Comparison of ENCODE assay signal across 11 cellular contexts in the genomic region with DNA sequence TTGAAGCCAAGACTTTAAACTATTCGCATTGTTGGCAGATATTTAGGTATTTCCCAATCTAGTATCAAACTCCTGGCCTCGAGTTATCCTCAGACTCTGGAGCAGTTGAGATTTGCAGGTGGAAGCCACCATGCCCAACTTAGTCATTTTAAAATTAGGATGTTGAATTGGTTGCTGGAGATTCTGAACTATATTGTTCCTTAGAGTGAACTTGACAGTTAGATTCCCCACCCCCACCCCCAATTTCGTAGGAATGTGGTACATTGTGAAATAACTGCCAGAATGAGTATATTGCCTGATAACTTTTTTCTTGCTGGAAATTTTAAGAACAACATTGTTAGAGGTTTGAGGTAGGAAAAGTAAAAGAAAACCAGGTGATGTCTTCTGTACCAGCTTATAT. TPM values are rescaled to one million over a fixed set of nuclear protein-coding genes. Genes with fewer than 3 reads are reported as not detected.
DNase-seq lines count a peak whose midpoint lies in the region; ATAC-seq and TF ChIP-seq lines count a peak whose summit lies in the region.
"Had no signal": no experiment of that assay in that cellular context is flagged by ENCODE, and none has a peak within 500 bp of the region (broad histone marks: within the 10 kb centered on the region; RNA-seq: fewer than 3 reads in every experiment).

No MANE protein-coding gene starts in this region.

- intact Hi-C loops in natural killer cell (cut with micrococcal nuclease) (no loop called here), left ventricle myocardium inferior (cut with micrococcal nuclease) (no loop called here)

- H3K4me3 Mint-ChIP-seq in natural killer cell, result peak overlapping the region; percentile 45
- H3K4me3 Mint-ChIP-seq in effector memory CD8-positive, alpha-beta T cell, result no peak overlapping the region

- TF ChIP-seq CTCF in astrocyte of the cerebellum (IDR thresholded peaks at IDR 0.05; ENCODE audit: low read depth, low read length, missing control alignments) (no peak), natural killer cell (IDR thresholded peaks at IDR 0.05) (no peak), left ventricle myocardium inferior (IDR thresholded peaks at IDR 0.05; ENCODE audit: borderline replicate concordance) (no peak)

- in situ Hi-C loops in KBM-7 (cut with MboI; ENCODE audit: low pct_unique_long_range_greater_than_20kb, low sequenced_read_pairs), result no loop called here
- in situ Hi-C loops in astrocyte of the cerebellum (cut with HindIII; ENCODE audit: low sequenced_read_pairs), result no loop called here

- no peaks in the 10 kb centered on the region for H3K36me3 Mint-ChIP-seq in natural killer cell
- H3K36me3 Mint-ChIP-seq in effector memory CD8-positive, alpha-beta T cell (ENCODE audit: insufficient read depth), result peaks cover 23% of the 10 kb centered on the region

- H3K4me1 ChIP-seq in left ventricle myocardium inferior, result peaks cover 43% of the 10 kb centered on the region

- H3K9me3 ChIP-seq in left ventricle myocardium inferior (replicated peaks), result no peaks in the 10 kb centered on the region

- no peak overlapping the region for H3K27ac ChIP-seq in left ventricle myocardium inferior (replicated peaks)

- H3K9me3 Mint-ChIP-seq in natural killer cell, result no peaks in the 10 kb centered on the region
- H3K9me3 Mint-ChIP-seq in effector memory CD8-positive, alpha-beta T cell, result no peaks in the 10 kb centered on the region

- DNase-seq in EH (ENCODE audit: low read depth) (peak; percentile 54), KBM-7 (peak; percentile 39), astrocyte of the cerebellum (ENCODE audit: low read depth) (no peak), natural killer cell (no peak), foreskin melanocyte (no peak), left ventricle myocardium inferior (no peak)
- no peak for DNase-seq in effector memory CD8-positive, alpha-beta T cell
- DNase-seq: midbrain; NCI-H2107; stimulated activated CD4-positive, alpha-beta T cell treated with anti-CD3 and anti-CD28 coated beads, Interleukin-4, amount 100 ng/mL, for 1 hour had no signal

- peaks cover 10 to 11% of the 10 kb centered on the region in 2 donors for H3K4me1 Mint-ChIP-seq in natural killer cell
- peaks cover 14 to 16% of the 10 kb centered on the region in 2 donors for H3K4me1 Mint-ChIP-seq in effector memory CD8-positive, alpha-beta T cell (ENCODE audit: low read depth in 2 of 2)

- peak overlapping the region; percentile 73 for H3K4me3 ChIP-seq in astrocyte of the cerebellum (ENCODE audit: low read depth, low read length)
- H3K4me3 ChIP-seq in left ventricle myocardium inferior, result no peak overlapping the region

- no peaks in the 10 kb centered on the region for H3K36me3 ChIP-seq in left ventricle myocardium inferior

- H3K27me3 Mint-ChIP-seq in natural killer cell (ENCODE audit: low read depth in 2 of 2), result peaks cover 0 to 4% of the 10 kb centered on the region in 2 donors
- no peaks in the 10 kb centered on the region for H3K27me3 Mint-ChIP-seq in effector memory CD8-positive, alpha-beta T cell

- no peak for ATAC-seq in natural killer cell
- no peak for ATAC-seq in HG03565 (IDR thresholded peaks at IDR 0.05; ENCODE audit: unreplicated experiment)
- no peak for ATAC-seq in effector memory CD8-positive, alpha-beta T cell (replicated peaks)

- H3K27me3 ChIP-seq in left ventricle myocardium inferior (ENCODE audit: low read depth), result no peaks in the 10 kb centered on the region

- peak overlapping the region in 1 of 2 donors; percentile 3 for H3K27ac Mint-ChIP-seq in natural killer cell
- H3K27ac Mint-ChIP-seq in effector memory CD8-positive, alpha-beta T cell, result no peak overlapping the region

RNA-seq across cellular contexts. Expression of gene NOCT, which starts 2.3 kb away (rescaled TPM):
- 10 to 100 TPM; 17.6 to 28.5 (median 20.9) TPM for total RNA-seq in natural killer cell
- total RNA-seq in left ventricle myocardium inferior, result 8.4 TPM

Comparison
In these comparisons a context has a peak if more than half of its experiments do, and no peak if none do; other contexts are left out.
1. DNase-seq: peak in EH (single experiment) and KBM-7 (single experiment); none in astrocyte of the cerebellum (single experiment), natural killer cell (single experiment), foreskin melanocyte (single experiment), effector memory CD8-positive, alpha-beta T cell (0 of 3) and left ventricle myocardium inferior (single experiment).